Comparison of ENCODE assay signal across 8 cellular contexts in genomic region chr22:36065775-36066544, GRCh38.
DNase-seq lines count a peak whose midpoint lies in the region; ATAC-seq and FAIRE-seq lines count a peak whose summit lies in the region.

No MANE protein-coding gene starts in this region.

- peak; percentile 94 for FAIRE-seq in G401.6 (lab: Jason Lieb, UNC)

- H3K36me3 ChIP-seq in subcutaneous abdominal adipose tissue (ENCODE audit: control insufficient read depth in 5 of 5, insufficient read depth in 5 of 5, low read length in 5 of 5), result no peaks in the 10 kb centered on the region

- H3K4me1 Mint-ChIP-seq in activated naive CD8-positive, alpha-beta T cell (ENCODE audit: low read depth), result peaks cover 8% of the 10 kb centered on the region

- no peaks in the 10 kb centered on the region for H3K36me3 Mint-ChIP-seq in activated naive CD8-positive, alpha-beta T cell

- peak overlapping the region; percentile 84 for H3K4me3 Mint-ChIP-seq in activated naive CD8-positive, alpha-beta T cell

- peak overlapping the region; percentile 59 to 86 (median 85) for H3K9ac ChIP-seq in subcutaneous abdominal adipose tissue (ENCODE audit: low read length in 5 of 5)

- H3K27me3 Mint-ChIP-seq in activated naive CD8-positive, alpha-beta T cell, result no peaks in the 10 kb centered on the region

- H3K27me3 ChIP-seq in subcutaneous abdominal adipose tissue (ENCODE audit: control insufficient read depth in 5 of 5, insufficient read depth in 4 of 5, low read length in 5 of 5), result no peaks in the 10 kb centered on the region

- peak overlapping the region; percentile 74 for H3K27ac ChIP-seq in subcutaneous abdominal adipose tissue (ENCODE audit: low read depth, low read length)

- peak overlapping the region; percentile 47 for H3K27ac Mint-ChIP-seq in activated naive CD8-positive, alpha-beta T cell

- H3K9me3 Mint-ChIP-seq in activated naive CD8-positive, alpha-beta T cell (ENCODE audit: low read depth), result no peaks in the 10 kb centered on the region

- peak overlapping the region; percentile 66 to 88 (median 70) for H3K4me3 ChIP-seq in subcutaneous abdominal adipose tissue (ENCODE audit: low read depth in 1 of 5, low read length in 5 of 5)

- ATAC-seq in GM19455 (IDR thresholded peaks at IDR 0.05; ENCODE audit: unreplicated experiment), result no peak

- DNase-seq in NCI-H1105 (lab: John Stamatoyannopoulos, UW), result peak; percentile 95
- DNase-seq in SKM-1 treated with dmso at 0.1 percent for 144 hours (lab: John Stamatoyannopoulos, UW; ENCODE audit: unreplicated experiment), result peak; percentile 75
- DNase-seq in glomerular visceral epithelial cell (ENCODE audit: extremely low spot score), result peak; percentile 85
- peak in 55 of 56 donors; percentile 25 to 92 (median 78) for DNase-seq in nucleus accumbens (lab: John Stamatoyannopoulos, UW)

- peaks cover 2 to 16% (median 12%) of the 10 kb centered on the region in 5 donors for H3K4me1 ChIP-seq in subcutaneous abdominal adipose tissue (ENCODE audit: control insufficient read depth in 5 of 5, insufficient read depth in 5 of 5, low read length in 5 of 5)

- H3K9me3 ChIP-seq in subcutaneous abdominal adipose tissue (ENCODE audit: control insufficient read depth in 5 of 5, low read length in 5 of 5), result no peaks in the 10 kb centered on the region
